1 cellular context compared by ENCODE assay signal in genomic region chrX:41275661-41276609, GRCh38.
A peak's percentile ranks its signal among the peaks of the same experiment; 100 is the strongest.
TF ChIP-seq lines count a peak whose summit lies in the region.

No MANE protein-coding gene starts in this region.

TF ChIP-seq in HEK293, 187 proteins besides CTCF, POLR2A, EP300 and RAD21 (continued from another document and continues in another):
- TF ChIP-seq ZXDB (tag by site-specific recombination; IDR thresholded peaks at IDR 0.05): peak; percentile 79
- TF ChIP-seq ZBTB21 (tag by site-specific recombination; IDR thresholded peaks at IDR 0.05): no peak
- TF ChIP-seq MYNN (tag by site-specific recombination; IDR thresholded peaks at IDR 0.05; ENCODE audit: borderline replicate concordance): peak; percentile 31; the same call in 1 of the 2 replicates
- no peak for TF ChIP-seq ZNF473 (tag by site-specific recombination; IDR thresholded peaks at IDR 0.05)
- peak; percentile 66 for TF ChIP-seq SP7 (tag by site-specific recombination; IDR thresholded peaks at IDR 0.05)
- no peak for TF ChIP-seq ZNF350 (tag by site-specific recombination; IDR thresholded peaks at IDR 0.05)
- no peak for TF ChIP-seq ZNF366 (tag by site-specific recombination; conservative IDR thresholded peaks at IDR 0.05)
- TF ChIP-seq ZSCAN18 (tag by site-specific recombination; IDR thresholded peaks at IDR 0.05): no peak
- TF ChIP-seq MEIS1 (CRISPR knock-in tag; IDR thresholded peaks at IDR 0.05; ENCODE audit: borderline replicate concordance): no peak
- no peak for TF ChIP-seq ZNF513 (tag by site-specific recombination; IDR thresholded peaks at IDR 0.05)
- TF ChIP-seq ZNF169 (tag by site-specific recombination; IDR thresholded peaks at IDR 0.05): no peak
- TF ChIP-seq ZFP69B (tag by site-specific recombination; IDR thresholded peaks at IDR 0.05): peak; percentile 74
- TF ChIP-seq ZBTB11 (tag by site-specific recombination; conservative IDR thresholded peaks at IDR 0.05; ENCODE audit: low read depth): no peak
- peak; percentile 71 for TF ChIP-seq ZSCAN30 (tag by site-specific recombination; IDR thresholded peaks at IDR 0.05)
- no peak for TF ChIP-seq ZNF645 (tag by site-specific recombination; IDR thresholded peaks at IDR 0.05)
- no peak for TF ChIP-seq HOXC10 (CRISPR knock-in tag; IDR thresholded peaks at IDR 0.05)
- 0 out of 2 replicates have a peak, but pooled peaks have one; percentile 9 for TF ChIP-seq PRDM10 (tag by site-specific recombination; IDR thresholded peaks at IDR 0.05)
- TF ChIP-seq ZNF404 (tag by site-specific recombination; IDR thresholded peaks at IDR 0.05): no peak
- TF ChIP-seq ZFP37 (tag by site-specific recombination; IDR thresholded peaks at IDR 0.05): no peak
- TF ChIP-seq ZNF561 (tag by site-specific recombination; IDR thresholded peaks at IDR 0.05; ENCODE audit: borderline replicate concordance): peak; percentile 75; the same call in 1 of the 2 replicates
- peak; percentile 68 for TF ChIP-seq SP3 (tag by site-specific recombination; IDR thresholded peaks at IDR 0.05)
- TF ChIP-seq KLF1 (tag by site-specific recombination; IDR thresholded peaks at IDR 0.05): no peak
- TF ChIP-seq ZNF138 (tag by site-specific recombination; IDR thresholded peaks at IDR 0.05; ENCODE audit: borderline replicate concordance): no peak
- TF ChIP-seq ZSCAN4 (tag by site-specific recombination; IDR thresholded peaks at IDR 0.05): 0 out of 2 replicates have a peak, but pooled peaks have one; percentile 38
- no peak for TF ChIP-seq ZNF549 (tag by site-specific recombination; IDR thresholded peaks at IDR 0.05)
- TF ChIP-seq ZNF837 (tag by site-specific recombination; IDR thresholded peaks at IDR 0.05): no peak
- no peak for TF ChIP-seq ZNF132 (tag by site-specific recombination; IDR thresholded peaks at IDR 0.05; ENCODE audit: borderline replicate concordance)
- TF ChIP-seq KLF17 (tag by site-specific recombination; IDR thresholded peaks at IDR 0.05): no peak; the same call in 1 of the 2 replicates
- TF ChIP-seq ZNF121 (tag by site-specific recombination; IDR thresholded peaks at IDR 0.05): 0 out of 2 replicates have a peak, but pooled peaks have one; percentile 43
- no peak for TF ChIP-seq ZNF777 (tag by site-specific recombination; IDR thresholded peaks at IDR 0.05; ENCODE audit: borderline replicate concordance)
- TF ChIP-seq ZNF37A (tag by site-specific recombination; IDR thresholded peaks at IDR 0.05): no peak
- TF ChIP-seq SETDB1 (IDR thresholded peaks at IDR 0.05; ENCODE audit: insufficient read length, low read length): no peak
- TF ChIP-seq ZNF335 (tag by site-specific recombination; conservative IDR thresholded peaks at IDR 0.05): peak; percentile 84
- TF ChIP-seq ZNF488 (tag by site-specific recombination; IDR thresholded peaks at IDR 0.05): no peak
- peak; percentile 52; the same call in 1 of the 2 replicates for TF ChIP-seq ZNF362 (tag by site-specific recombination; IDR thresholded peaks at IDR 0.05)
- no peak for TF ChIP-seq BCL11A (tag by site-specific recombination; IDR thresholded peaks at IDR 0.05; ENCODE audit: low read depth)
- TF ChIP-seq ZBTB44 (tag by site-specific recombination; IDR thresholded peaks at IDR 0.05): no peak
- TF ChIP-seq ZNF23 (tag by site-specific recombination; IDR thresholded peaks at IDR 0.05; ENCODE audit: borderline replicate concordance): no peak
- TF ChIP-seq ZNF701 (tag by site-specific recombination; IDR thresholded peaks at IDR 0.05): no peak
- TF ChIP-seq ZBTB17 (tag by site-specific recombination; IDR thresholded peaks at IDR 0.05): peak; percentile 75
- TF ChIP-seq ZEB2 (tag by site-specific recombination; IDR thresholded peaks at IDR 0.05): peak; percentile 80
- no peak for TF ChIP-seq ZNF274 (IDR thresholded peaks at IDR 0.05; ENCODE audit: low read length)
- no peak for TF ChIP-seq ZNF274 (tag by site-specific recombination; IDR thresholded peaks at IDR 0.05; ENCODE audit: borderline replicate concordance)
- no peak for TF ChIP-seq ZNF596 (tag by site-specific recombination; IDR thresholded peaks at IDR 0.05)
- no peak for TF ChIP-seq GLI4 (tag by site-specific recombination; IDR thresholded peaks at IDR 0.05)
- TF ChIP-seq REPIN1 (tag by site-specific recombination; IDR thresholded peaks at IDR 0.05; ENCODE audit: low read depth): no peak
- 0 out of 2 replicates have a peak, but pooled peaks have one; percentile 28 for TF ChIP-seq OSR2 (tag by site-specific recombination; IDR thresholded peaks at IDR 0.05)
- no peak; the same call in 1 of the 2 replicates for TF ChIP-seq KLF7 (tag by site-specific recombination; IDR thresholded peaks at IDR 0.05; ENCODE audit: borderline replicate concordance)
- TF ChIP-seq KLF9 (tag by site-specific recombination; IDR thresholded peaks at IDR 0.05; ENCODE audit: low read depth): peak; percentile 85
- 0 out of 2 replicates have a peak, but pooled peaks have one; percentile 23 for TF ChIP-seq YY2 (tag by site-specific recombination; IDR thresholded peaks at IDR 0.05)
- no peak for TF ChIP-seq SCRT2 (tag by site-specific recombination; IDR thresholded peaks at IDR 0.05)
- no peak for TF ChIP-seq ZNF768 (tag by site-specific recombination; IDR thresholded peaks at IDR 0.05)
